In genomic region chr9:107735821-107736220, GRCh38 we compare ENCODE assay signal across 2 cellular contexts.
TF ChIP-seq lines count a peak whose summit lies in the region.

No MANE protein-coding gene starts in this region.

TF ChIP-seq in liver, 16 proteins besides CTCF, POLR2A, EP300 and RAD21 (continued from another document):
- TF ChIP-seq ZBTB33 (IDR thresholded peaks at IDR 0.05), result no peak
- peak; percentile 69 for TF ChIP-seq YY1 (IDR thresholded peaks at IDR 0.05)
- peak in 1 of 2 donors; percentile 14 for TF ChIP-seq JUND (IDR thresholded peaks at IDR 0.05)
- TF ChIP-seq ATF3 (IDR thresholded peaks at IDR 0.05), result no peak
- TF ChIP-seq FOXA2 (IDR thresholded peaks at IDR 0.05), result peak; percentile 20
- no peak for TF ChIP-seq SP1 (IDR thresholded peaks at IDR 0.05)
- TF ChIP-seq REST (IDR thresholded peaks at IDR 0.05), result no peak
- peak in 1 of 2 donors; percentile 66 for TF ChIP-seq EGR1 (IDR thresholded peaks at IDR 0.05; ENCODE audit: low read depth in 2 of 2)
TF ChIP-seq in liver: peak in this region for 6.

TF ChIP-seq in HepG2, 621 proteins besides CTCF, POLR2A, EP300 and RAD21 (continued from another document):
- TF ChIP-seq ZNF280D (CRISPR knock-in tag; IDR thresholded peaks at IDR 0.05) (no peak), ZNF451 (CRISPR knock-in tag; IDR thresholded peaks at IDR 0.05) (no peak), HNF1A (IDR thresholded peaks at IDR 0.05; ENCODE audit: low read depth) (no peak), HNF1A (CRISPR knock-in tag; IDR thresholded peaks at IDR 0.05; ENCODE audit: borderline replicate concordance) (no peak), SNAPC4 (CRISPR knock-in tag; IDR thresholded peaks at IDR 0.05) (no peak), ZNF572 (CRISPR knock-in tag; IDR thresholded peaks at IDR 0.05) (no peak), FOXA1 (IDR thresholded peaks at IDR 0.05) (no peak), FOXA1 (CRISPR knock-in tag; IDR thresholded peaks at IDR 0.05) (no peak), TCF7 (IDR thresholded peaks at IDR 0.05; ENCODE audit: low read depth) (no peak), ZMAT3 (CRISPR knock-in tag; conservative IDR thresholded peaks at IDR 0.05) (no peak), PHF21A (CRISPR knock-in tag; IDR thresholded peaks at IDR 0.05) (no peak), MBNL3 (CRISPR knock-in tag; conservative IDR thresholded peaks at IDR 0.05) (no peak), BATF2 (CRISPR knock-in tag; IDR thresholded peaks at IDR 0.05) (no peak)
